ENCODE assay signal across 8 cellular contexts in genomic region chr6:111871207-111871606, GRCh38. TPM values are rescaled to one million over a fixed set of nuclear protein-coding genes. Genes with fewer than 3 reads are reported as not detected.
DNase-seq lines count a peak whose midpoint lies in the region; ATAC-seq and TF ChIP-seq lines count a peak whose summit lies in the region.

No MANE protein-coding gene starts in this region.

- H3K4me3 ChIP-seq in AG04450 (ENCODE audit: low read depth, low read length) (peak overlapping the region; percentile 76), HEK293 (ENCODE audit: low read depth, low read length) (peak overlapping the region; percentile 83)

- H3K4me1 Mint-ChIP-seq in activated CD8-positive, alpha-beta T cell treated with anti-CD3 and anti-CD28 coated beads, Interleukin-2, amount 10 ng/mL, durations not matched to agents 7 days and 5 days (ENCODE audit: low read depth): peaks cover 55% of the 10 kb centered on the region
- peaks cover 47% of the 10 kb centered on the region for H3K4me1 Mint-ChIP-seq in glutamatergic neuron (ENCODE audit: low read depth, unreplicated experiment)
- peaks cover 26 to 52% of the 10 kb centered on the region in 2 donors for H3K4me1 Mint-ChIP-seq in stimulated activated naive B cell treated with anti-CD40 and anti-IgM and Interleukin-4, amounts not matched to agents 10 μg/mL and 1 μg/mL and 100 μg/mL, for 72 hours

- H3K9me3 ChIP-seq in AG04450 (ENCODE audit: control insufficient read depth, insufficient read depth, low read length): no peaks in the 10 kb centered on the region
- no peaks in the 10 kb centered on the region for H3K9me3 ChIP-seq in HEK293 (ENCODE audit: control insufficient read depth, insufficient read depth, low read depth, low read length)

- H3K27me3 ChIP-seq in AG04450 (ENCODE audit: control insufficient read depth, insufficient read depth, low read length): peaks cover 6% of the 10 kb centered on the region

- no peak overlapping the region for H3K27ac ChIP-seq in AG04450 (ENCODE audit: low read depth, low read length)
- H3K27ac ChIP-seq in HEK293 (ENCODE audit: extremely low read depth, low read depth, low read length): peak overlapping the region; percentile 93

- H3K9me3 Mint-ChIP-seq in activated CD8-positive, alpha-beta T cell treated with anti-CD3 and anti-CD28 coated beads, Interleukin-2, amount 10 ng/mL, durations not matched to agents 7 days and 5 days (ENCODE audit: insufficient read depth): no peaks in the 10 kb centered on the region
- H3K9me3 Mint-ChIP-seq in glutamatergic neuron (ENCODE audit: unreplicated experiment): peaks cover 25% of the 10 kb centered on the region
- peaks cover 0 to 3% of the 10 kb centered on the region in 2 donors for H3K9me3 Mint-ChIP-seq in stimulated activated naive B cell treated with anti-CD40 and anti-IgM and Interleukin-4, amounts not matched to agents 10 μg/mL and 1 μg/mL and 100 μg/mL, for 72 hours

- H3K4me1 ChIP-seq in HEK293 (ENCODE audit: control insufficient read depth, insufficient read depth, low read length): peaks cover 11% of the 10 kb centered on the region

- CTCF ChIA-PET in AG04450 (lab: Charles Lee): no interaction called here
- CTCF ChIA-PET in HEK293 (lab: Yijun Ruan, JAX): interaction anchor here (0.6 to 1.5 kb wide), 3 partner anchors 123 to 201 kb away, joined by 3 to 4 read pairs (median 3); no protein-coding TSS in a partner anchor
- CTCF ChIA-PET in activated CD8-positive, alpha-beta T cell treated with anti-CD3 and anti-CD28 coated beads, Interleukin-2, amount 10 ng/mL, durations not matched to agents 7 days and 5 days (lab: Charles Lee): interaction anchor here (0.7 to 3.3 kb wide), 8 partner anchors 27 to 161 kb away, joined by 3 to 17 read pairs (median 6); no protein-coding TSS in a partner anchor

- TF ChIP-seq CTCF in AG04450 (IDR thresholded peaks at IDR 0.05; ENCODE audit: low read depth, low read length) (no peak), HEK293 (tag by site-specific recombination; IDR thresholded peaks at IDR 0.05) (no peak), glutamatergic neuron (IDR thresholded peaks at IDR 0.05; ENCODE audit: partially characterized antibody, unreplicated experiment) (no peak)

- H3K27ac Mint-ChIP-seq in activated CD8-positive, alpha-beta T cell treated with anti-CD3 and anti-CD28 coated beads, Interleukin-2, amount 10 ng/mL, durations not matched to agents 7 days and 5 days: peak overlapping the region; percentile 95
- H3K27ac Mint-ChIP-seq in glutamatergic neuron (ENCODE audit: unreplicated experiment): peak overlapping the region; percentile 98
- H3K27ac Mint-ChIP-seq in stimulated activated naive B cell treated with anti-CD40 and anti-IgM and Interleukin-4, amounts not matched to agents 10 μg/mL and 1 μg/mL and 100 μg/mL, for 72 hours: peak overlapping the region; percentile 74

- no peaks in the 10 kb centered on the region for H3K27me3 Mint-ChIP-seq in activated CD8-positive, alpha-beta T cell treated with anti-CD3 and anti-CD28 coated beads, Interleukin-2, amount 10 ng/mL, durations not matched to agents 7 days and 5 days (ENCODE audit: low read depth)
- peaks cover 14% of the 10 kb centered on the region for H3K27me3 Mint-ChIP-seq in glutamatergic neuron (ENCODE audit: unreplicated experiment)
- H3K27me3 Mint-ChIP-seq in stimulated activated naive B cell treated with anti-CD40 and anti-IgM and Interleukin-4, amounts not matched to agents 10 μg/mL and 1 μg/mL and 100 μg/mL, for 72 hours: no peaks in the 10 kb centered on the region

- peak overlapping the region; percentile 94 for H3K4me3 Mint-ChIP-seq in activated CD8-positive, alpha-beta T cell treated with anti-CD3 and anti-CD28 coated beads, Interleukin-2, amount 10 ng/mL, durations not matched to agents 7 days and 5 days
- H3K4me3 Mint-ChIP-seq in glutamatergic neuron (ENCODE audit: unreplicated experiment): peak overlapping the region; percentile 99
- peak overlapping the region; percentile 85 to 88 for H3K4me3 Mint-ChIP-seq in stimulated activated naive B cell treated with anti-CD40 and anti-IgM and Interleukin-4, amounts not matched to agents 10 μg/mL and 1 μg/mL and 100 μg/mL, for 72 hours

- POLR2A ChIA-PET in AG04450 (lab: Yijun Ruan, JAX) (no interaction called here), HEK293 (lab: Yijun Ruan, JAX) (no interaction called here)
- POLR2A ChIA-PET in activated CD8-positive, alpha-beta T cell treated with anti-CD3 and anti-CD28 coated beads, Interleukin-2, amount 10 ng/mL, durations not matched to agents 7 days and 5 days (lab: Charles Lee): interaction anchor here (0.7 to 1.2 kb wide), 2 partner anchors 9 to 118 kb away, joined by 3 to 4 read pairs; no protein-coding TSS in a partner anchor

- ATAC-seq in activated CD8-positive, alpha-beta T cell treated with anti-CD3 and anti-CD28 coated beads, Interleukin-2, amount 10 ng/mL, durations not matched to agents 7 days and 5 days: peak; percentile 51
- peak; percentile 27 to 44 for ATAC-seq in stimulated activated naive B cell treated with anti-CD40 and anti-IgM and Interleukin-4, amounts not matched to agents 10 μg/mL and 1 μg/mL and 100 μg/mL, for 72 hours (replicated peaks)
- ATAC-seq in GM21367 (IDR thresholded peaks at IDR 0.05; ENCODE audit: unreplicated experiment) (no peak), GM18511 (IDR thresholded peaks at IDR 0.05; ENCODE audit: unreplicated experiment) (no peak), GM21576 (IDR thresholded peaks at IDR 0.05; ENCODE audit: unreplicated experiment) (no peak)

- peaks cover 33% of the 10 kb centered on the region for H3K36me3 Mint-ChIP-seq in activated CD8-positive, alpha-beta T cell treated with anti-CD3 and anti-CD28 coated beads, Interleukin-2, amount 10 ng/mL, durations not matched to agents 7 days and 5 days (ENCODE audit: low read depth)
- H3K36me3 Mint-ChIP-seq in glutamatergic neuron (ENCODE audit: unreplicated experiment): no peaks in the 10 kb centered on the region
- peaks cover 14 to 27% of the 10 kb centered on the region in 2 donors for H3K36me3 Mint-ChIP-seq in stimulated activated naive B cell treated with anti-CD40 and anti-IgM and Interleukin-4, amounts not matched to agents 10 μg/mL and 1 μg/mL and 100 μg/mL, for 72 hours

- no peaks in the 10 kb centered on the region for H3K36me3 ChIP-seq in HEK293 (ENCODE audit: control insufficient read depth in 2 of 2, insufficient read depth in 1 of 2, low read length in 2 of 2)

- DNase-seq in AG04450 (ENCODE audit: low read depth, low spot score) (no peak), glutamatergic neuron (no peak)
- peak; percentile 71 for DNase-seq in activated CD8-positive, alpha-beta T cell treated with anti-CD3 and anti-CD28 coated beads, Interleukin-2, amount 10 ng/mL, durations not matched to agents 7 days and 5 days
- DNase-seq in stimulated activated naive B cell treated with anti-CD40 and anti-IgM and Interleukin-4, amounts not matched to agents 10 μg/mL and 1 μg/mL and 100 μg/mL, for 72 hours: peak; percentile 21

TF ChIP-seq in HEK293, 187 proteins besides CTCF, POLR2A, EP300 and RAD21:
- TF ChIP-seq PRDM6 (tag by site-specific recombination; IDR thresholded peaks at IDR 0.05) (no peak), GLI4 (tag by site-specific recombination; IDR thresholded peaks at IDR 0.05) (no peak), ZNF24 (tag by site-specific recombination; IDR thresholded peaks at IDR 0.05) (no peak), ZSCAN23 (tag by site-specific recombination; IDR thresholded peaks at IDR 0.05) (no peak), ZNF544 (tag by site-specific recombination; IDR thresholded peaks at IDR 0.05) (no peak), ZNF433 (tag by site-specific recombination; IDR thresholded peaks at IDR 0.05; ENCODE audit: low read depth) (no peak), ZNF561 (tag by site-specific recombination; IDR thresholded peaks at IDR 0.05; ENCODE audit: borderline replicate concordance) (no peak)

RNA-seq across cellular contexts. Expression of gene FYN, which starts 2.0 kb away (rescaled TPM):
- 25.2 and 29.0 TPM in 2 replicates for polyA plus RNA-seq in AG04450 (2011; rRNA removed)
- 38.5 and 48.9 TPM in 2 replicates for polyA minus RNA-seq in AG04450 (2011; rRNA and poly(A)+ RNA removed)
- total RNA-seq in activated CD8-positive, alpha-beta T cell treated with anti-CD3 and anti-CD28 coated beads, Interleukin-2, amount 10 ng/mL, durations not matched to agents 7 days and 5 days: 100 to 1,000 TPM; 148 to 154 TPM
- total RNA-seq in glutamatergic neuron (ENCODE audit: unreplicated experiment): 525 TPM

Comparison
In these comparisons a context has a peak if more than half of its experiments do, and no peak if none do; other contexts are left out.
1. DNase-seq: peak in activated CD8-positive, alpha-beta T cell treated with anti-CD3 and anti-CD28 coated beads, Interleukin-2, amount 10 ng/mL, durations not matched to agents 7 days and 5 days (single experiment) and stimulated activated naive B cell treated with anti-CD40 and anti-IgM and Interleukin-4, amounts not matched to agents 10 μg/mL and 1 μg/mL and 100 μg/mL, for 72 hours (single experiment); none in AG04450 (single experiment) and glutamatergic neuron (single experiment).
2. ATAC-seq: peak in activated CD8-positive, alpha-beta T cell treated with anti-CD3 and anti-CD28 coated beads, Interleukin-2, amount 10 ng/mL, durations not matched to agents 7 days and 5 days (single experiment) and stimulated activated naive B cell treated with anti-CD40 and anti-IgM and Interleukin-4, amounts not matched to agents 10 μg/mL and 1 μg/mL and 100 μg/mL, for 72 hours (2 of 2); none in GM21367 (single experiment), GM18511 (single experiment) and GM21576 (single experiment).
3. Peak in every context shown above with its lines, with median percentiles within 50 percentile points of each other: H3K27ac Mint-ChIP-seq and H3K4me3 Mint-ChIP-seq.